12 cellular contexts compared by ENCODE assay signal in the genomic region with DNA sequence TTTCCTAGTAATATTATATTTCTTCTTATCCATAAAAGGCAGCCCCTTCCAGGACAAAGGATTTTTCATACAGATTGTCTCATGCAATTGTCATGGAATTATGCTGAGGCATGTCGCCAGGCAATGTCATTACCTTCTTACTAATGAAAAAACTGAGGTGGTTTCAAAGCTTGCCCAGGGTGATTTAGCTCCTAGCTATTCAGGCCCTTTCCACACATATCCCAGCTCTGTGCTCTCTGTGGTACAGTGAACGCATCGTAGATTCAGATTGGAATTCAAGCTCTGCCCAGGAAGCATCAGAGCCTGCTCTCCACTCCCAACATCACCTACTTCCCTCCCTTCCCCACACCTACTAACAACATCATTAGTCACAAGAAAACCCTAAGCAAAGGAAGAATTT.
A peak's percentile ranks its signal among the peaks of the same experiment; 100 is the strongest.
DNase-seq lines count a peak whose midpoint lies in the region; ATAC-seq and TF ChIP-seq lines count a peak whose summit lies in the region.
"Had no signal": no experiment of that assay in that cellular context is flagged by ENCODE, and none has a peak within 500 bp of the region (broad histone marks: within the 10 kb centered on the region; RNA-seq: fewer than 3 reads in every experiment).

No MANE protein-coding gene starts in this region.

- no peak overlapping the region for H3K4me3 ChIP-seq in fibroblast of mammary gland (ENCODE audit: control insufficient read depth, low read depth, low read length)
- H3K4me3 ChIP-seq in skeletal muscle cell (ENCODE audit: low read depth, low read length) = no peak overlapping the region
- H3K4me3 ChIP-seq: lung had no signal

- DNase-seq in ELR (ENCODE audit: low read depth) (peak; percentile 69), fibroblast of mammary gland (ENCODE audit: low read depth) (peak; percentile 65), skeletal muscle cell (ENCODE audit: low read depth) (peak; percentile 56), NCI-H1092 treated with DMSO at 0.1 percent for 48 hours (lab: John Stamatoyannopoulos, UW) (no peak)
- no peak for DNase-seq in effector CD8-positive, alpha-beta T cell (lab: John Stamatoyannopoulos, UW)
- no peak for DNase-seq in stimulated activated CD4-positive, alpha-beta T cell treated with anti-CD3 and anti-CD28 coated beads, Interleukin-12 subunit alpha, Interleukin-12 subunit beta, amount 100 ng/mL, for 4 hours
- DNase-seq: activated B cell treated with CpG ODN at 0.5 μM for 24 hours; stimulated activated naive CD8-positive, alpha-beta T cell treated with anti-CD3 and anti-CD28 coated beads, Interleukin-15, Interleukin-2, amounts not matched to agents 100 U/mL and 50 U/mL, for 24 hours had no signal

- TF ChIP-seq CTCF in fibroblast of mammary gland (conservative IDR thresholded peaks at IDR 0.05; ENCODE audit: control insufficient read depth, insufficient read depth, low read depth, low read length) = no peak

- ATAC-seq in SK-N-SH treated with all-trans-retinoic acid at 6 μM for 48 hours (peak; percentile 87), GM18502 (IDR thresholded peaks at IDR 0.05; ENCODE audit: poor library complexity, unreplicated experiment) (no peak)
- ATAC-seq: Panc1; stimulated activated naive CD8-positive, alpha-beta T cell treated with anti-CD3 and anti-CD28 coated beads, Interleukin-15, Interleukin-2, amounts not matched to agents 100 U/mL and 50 U/mL, for 24 hours had no signal

TF ChIP-seq in SK-N-SH treated with all-trans-retinoic acid at 6 μM for 48 hours, 23 proteins besides CTCF, POLR2A, EP300 and RAD21:
- TF ChIP-seq ZC3H10 (CRISPR knock-in tag; IDR thresholded peaks at IDR 0.05) = no peak
- TF ChIP-seq, protein P1, sequence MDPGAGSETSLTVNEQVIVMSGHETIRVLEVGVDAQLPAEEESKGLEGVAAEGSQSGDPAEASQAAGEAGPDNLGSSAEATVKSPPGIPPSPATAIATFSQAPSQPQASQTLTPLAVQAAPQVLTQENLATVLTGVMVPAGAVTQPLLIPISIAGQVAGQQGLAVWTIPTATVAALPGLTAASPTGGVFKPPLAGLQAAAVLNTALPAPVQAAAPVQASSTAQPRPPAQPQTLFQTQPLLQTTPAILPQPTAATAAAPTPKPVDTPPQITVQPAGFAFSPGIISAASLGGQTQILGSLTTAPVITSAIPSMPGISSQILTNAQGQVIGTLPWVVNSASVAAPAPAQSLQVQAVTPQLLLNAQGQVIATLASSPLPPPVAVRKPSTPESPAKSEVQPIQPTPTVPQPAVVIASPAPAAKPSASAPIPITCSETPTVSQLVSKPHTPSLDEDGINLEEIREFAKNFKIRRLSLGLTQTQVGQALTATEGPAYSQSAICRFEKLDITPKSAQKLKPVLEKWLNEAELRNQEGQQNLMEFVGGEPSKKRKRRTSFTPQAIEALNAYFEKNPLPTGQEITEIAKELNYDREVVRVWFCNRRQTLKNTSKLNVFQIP (CRISPR knock-in tag; IDR thresholded peaks at IDR 0.05; ENCODE audit: borderline replicate concordance, low read depth) = no peak
- no peak for TF ChIP-seq GLIS3 (CRISPR knock-in tag; IDR thresholded peaks at IDR 0.05)
- TF ChIP-seq CSRNP3 (CRISPR knock-in tag; IDR thresholded peaks at IDR 0.05) = no peak
- no peak for TF ChIP-seq ISL1 (CRISPR knock-in tag; IDR thresholded peaks at IDR 0.05)
- no peak for TF ChIP-seq RARB (CRISPR knock-in tag; IDR thresholded peaks at IDR 0.05)
- no peak for TF ChIP-seq ZNF70 (CRISPR knock-in tag; IDR thresholded peaks at IDR 0.05)
- TF ChIP-seq ESRRG (CRISPR knock-in tag; IDR thresholded peaks at IDR 0.05) = no peak
- no peak for TF ChIP-seq PATZ1 (CRISPR knock-in tag; IDR thresholded peaks at IDR 0.05; ENCODE audit: borderline replicate concordance)
- TF ChIP-seq ZNF8 (CRISPR knock-in tag; IDR thresholded peaks at IDR 0.05) = no peak
- TF ChIP-seq ZNF565 (CRISPR knock-in tag; conservative IDR thresholded peaks at IDR 0.05; ENCODE audit: low read depth) = no peak
- no peak for TF ChIP-seq BACH2 (CRISPR knock-in tag; IDR thresholded peaks at IDR 0.05; ENCODE audit: borderline replicate concordance)
- TF ChIP-seq TOX (CRISPR knock-in tag; IDR thresholded peaks at IDR 0.05; ENCODE audit: borderline replicate concordance) = no peak
- no peak for TF ChIP-seq CREB5 (CRISPR knock-in tag; IDR thresholded peaks at IDR 0.05; ENCODE audit: low read depth)
- no peak for TF ChIP-seq CSDC2 (CRISPR knock-in tag; IDR thresholded peaks at IDR 0.05)
- TF ChIP-seq ZFP30 (CRISPR knock-in tag; IDR thresholded peaks at IDR 0.05) = no peak
- no peak for TF ChIP-seq PPARA (CRISPR knock-in tag; IDR thresholded peaks at IDR 0.05; ENCODE audit: borderline replicate concordance)
- no peak for TF ChIP-seq OSR1 (CRISPR knock-in tag; IDR thresholded peaks at IDR 0.05)
- no peak for TF ChIP-seq SNAI2 (CRISPR knock-in tag; IDR thresholded peaks at IDR 0.05)
- no peak for TF ChIP-seq TSHZ2 (CRISPR knock-in tag; IDR thresholded peaks at IDR 0.05)

Comparison
In these comparisons a context has a peak if more than half of its experiments do, and no peak if none do; other contexts are left out.
1. DNase-seq: peak in ELR (single experiment), fibroblast of mammary gland (single experiment) and skeletal muscle cell (single experiment); none in NCI-H1092 treated with DMSO at 0.1 percent for 48 hours (single experiment), effector CD8-positive, alpha-beta T cell (single experiment) and stimulated activated CD4-positive, alpha-beta T cell treated with anti-CD3 and anti-CD28 coated beads, Interleukin-12 subunit alpha, Interleukin-12 subunit beta, amount 100 ng/mL, for 4 hours (single experiment).